ENCODE assay signal across 13 cellular contexts in the genomic region with DNA sequence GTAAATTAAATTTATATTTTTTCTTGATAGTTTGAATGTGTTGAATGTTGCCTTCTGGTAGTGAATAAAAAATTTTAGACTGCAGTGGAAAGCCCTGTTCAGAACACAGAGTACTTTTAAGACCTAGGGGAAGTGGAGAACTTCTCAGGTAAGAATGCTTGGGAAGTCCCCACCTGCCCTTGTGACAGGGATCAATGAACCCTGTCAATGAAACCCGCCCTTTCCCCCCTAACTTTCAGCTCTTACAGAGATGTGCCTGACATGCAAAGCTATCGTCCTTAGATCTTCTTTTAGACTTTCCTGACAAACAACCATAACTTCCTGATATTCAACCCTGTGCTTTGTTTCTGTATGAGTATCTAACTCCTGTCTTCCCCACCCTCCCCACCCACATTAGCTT.
DNase-seq lines count a peak whose midpoint lies in the region; ATAC-seq and TF ChIP-seq lines count a peak whose summit lies in the region.
"Had no signal": no experiment of that assay in that cellular context is flagged by ENCODE, and none has a peak within 500 bp of the region (broad histone marks: within the 10 kb centered on the region; RNA-seq: fewer than 3 reads in every experiment).

No MANE protein-coding gene starts in this region.

- H3K27ac Mint-ChIP-seq in T-helper 17 cell = no peak overlapping the region
- H3K27ac Mint-ChIP-seq: CD14-positive monocyte had no signal

- no peak for TF ChIP-seq POLR2A in GM18505 (IDR thresholded peaks at IDR 0.05; ENCODE audit: borderline replicate concordance, extremely low read depth, insufficient read depth, insufficient read length)

- no peaks in the 10 kb centered on the region for H3K4me1 Mint-ChIP-seq in T-helper 17 cell
- H3K4me1 Mint-ChIP-seq: CD14-positive monocyte had no signal

- DNase-seq in T-helper 17 cell (no peak), NCI-H1436 treated with DMSO at 0.1 percent for 48 hours (lab: John Stamatoyannopoulos, UW) (no peak), HPDE6-E6E7 (ENCODE audit: extremely low spot score) (no peak), NCI-H226 (no peak), left lobe of liver (ENCODE audit: low spot score) (no peak)
- DNase-seq: activated gamma-delta T cell, NCI-H2171, RPMI8226 had no signal

- H3K9me3 ChIP-seq in T-helper 17 cell (ENCODE audit: control insufficient read depth, low read length, poor library complexity, severe bottlenecking) = no peaks in the 10 kb centered on the region
- H3K9me3 ChIP-seq: right atrium auricular region had no signal

- ATAC-seq in GM18505 (IDR thresholded peaks at IDR 0.05; ENCODE audit: unreplicated experiment) = peak; percentile 96
- ATAC-seq in GM21360 (IDR thresholded peaks at IDR 0.05; ENCODE audit: unreplicated experiment) = peak; percentile 99
- ATAC-seq in HG02973 (IDR thresholded peaks at IDR 0.05; ENCODE audit: unreplicated experiment) = peak; percentile 93
- peak; percentile 79 for ATAC-seq in T-helper 17 cell
- no peak for ATAC-seq in left lobe of liver

- peaks cover 13% of the 10 kb centered on the region for H3K27me3 Mint-ChIP-seq in T-helper 17 cell

- H3K4me3 Mint-ChIP-seq in T-helper 17 cell = no peak overlapping the region
- H3K4me3 Mint-ChIP-seq: CD14-positive monocyte had no signal

- no peaks in the 10 kb centered on the region for H3K36me3 Mint-ChIP-seq in T-helper 17 cell (ENCODE audit: low read depth)
- H3K36me3 Mint-ChIP-seq: CD14-positive monocyte had no signal
